Comparison of ENCODE assay signal across 2 cellular contexts in genomic region chr1:2027961-2028583, GRCh38.
TF ChIP-seq lines count a peak whose summit lies in the region.

No MANE protein-coding gene starts in this region.

TF ChIP-seq in H1, 55 proteins besides CTCF, POLR2A, EP300 and RAD21:
- TF ChIP-seq MAFK (IDR thresholded peaks at IDR 0.05; ENCODE audit: low read depth, low read length) (no peak), USF2 (IDR thresholded peaks at IDR 0.05; ENCODE audit: low read length) (no peak), POLR2AphosphoS5 (IDR thresholded peaks at IDR 0.05; ENCODE audit: low read depth, low read length) (no peak), CBX8 (IDR thresholded peaks at IDR 0.05; ENCODE audit: borderline replicate concordance, low read depth, low read length) (no peak), KDM5A (IDR thresholded peaks at IDR 0.05; ENCODE audit: low read length) (no peak), RBBP5 (IDR thresholded peaks at IDR 0.05; ENCODE audit: borderline replicate concordance, low read depth, low read length) (no peak), SAP30 (IDR thresholded peaks at IDR 0.05; ENCODE audit: insufficient read depth, insufficient replicate concordance, low read length) (no peak), ATF2 (IDR thresholded peaks at IDR 0.05; ENCODE audit: low read length) (no peak), SP4 (IDR thresholded peaks at IDR 0.05; ENCODE audit: low read length) (no peak), TEAD4 (IDR thresholded peaks at IDR 0.05; ENCODE audit: low read depth, low read length) (no peak), TBP (IDR thresholded peaks at IDR 0.05; ENCODE audit: low read depth, low read length) (no peak), ATF3 (IDR thresholded peaks at IDR 0.05; ENCODE audit: insufficient read depth, low read depth, low read length) (no peak)

TF ChIP-seq in HepG2, 621 proteins besides CTCF, POLR2A, EP300 and RAD21:
- no peak for TF ChIP-seq ZNF337 (CRISPR knock-in tag; IDR thresholded peaks at IDR 0.05; ENCODE audit: borderline replicate concordance, low read depth)
- no peak for TF ChIP-seq FOXA1 (IDR thresholded peaks at IDR 0.05)
- TF ChIP-seq FOXA1 (CRISPR knock-in tag; IDR thresholded peaks at IDR 0.05) = no peak
- TF ChIP-seq ZNF335 (CRISPR knock-in tag; IDR thresholded peaks at IDR 0.05) = no peak
- no peak for TF ChIP-seq ZSCAN21 (CRISPR knock-in tag; IDR thresholded peaks at IDR 0.05; ENCODE audit: borderline replicate concordance)
- TF ChIP-seq ZNF605 (CRISPR knock-in tag; IDR thresholded peaks at IDR 0.05) = no peak
- TF ChIP-seq SCMH1 (CRISPR knock-in tag; IDR thresholded peaks at IDR 0.05; ENCODE audit: borderline replicate concordance) = no peak
- TF ChIP-seq ZNF740 (CRISPR knock-in tag; IDR thresholded peaks at IDR 0.05) = no peak
- no peak for TF ChIP-seq SAP130 (CRISPR knock-in tag; IDR thresholded peaks at IDR 0.05; ENCODE audit: low read depth)
- TF ChIP-seq ZBTB7B (CRISPR knock-in tag; IDR thresholded peaks at IDR 0.05) = no peak
- TF ChIP-seq PRDM4 (CRISPR knock-in tag; IDR thresholded peaks at IDR 0.05; ENCODE audit: borderline replicate concordance) = no peak
- TF ChIP-seq TFE3 (CRISPR knock-in tag; IDR thresholded peaks at IDR 0.05) = no peak
- no peak for TF ChIP-seq ZNF280B (CRISPR knock-in tag; IDR thresholded peaks at IDR 0.05; ENCODE audit: borderline replicate concordance)
- TF ChIP-seq DR1 (CRISPR knock-in tag; IDR thresholded peaks at IDR 0.05) = no peak
- TF ChIP-seq ZBTB2 (CRISPR knock-in tag; IDR thresholded peaks at IDR 0.05; ENCODE audit: low read depth) = no peak
- no peak for TF ChIP-seq TSC22D2 (CRISPR knock-in tag; IDR thresholded peaks at IDR 0.05; ENCODE audit: borderline replicate concordance)
- no peak for TF ChIP-seq SMARCE1 (IDR thresholded peaks at IDR 0.05; ENCODE audit: borderline replicate concordance)
- TF ChIP-seq PREB (CRISPR knock-in tag; IDR thresholded peaks at IDR 0.05) = no peak
- no peak for TF ChIP-seq ZNF567 (CRISPR knock-in tag; IDR thresholded peaks at IDR 0.05; ENCODE audit: borderline replicate concordance)
